Comparison of ENCODE assay signal across 1 cellular context in the genomic region with DNA sequence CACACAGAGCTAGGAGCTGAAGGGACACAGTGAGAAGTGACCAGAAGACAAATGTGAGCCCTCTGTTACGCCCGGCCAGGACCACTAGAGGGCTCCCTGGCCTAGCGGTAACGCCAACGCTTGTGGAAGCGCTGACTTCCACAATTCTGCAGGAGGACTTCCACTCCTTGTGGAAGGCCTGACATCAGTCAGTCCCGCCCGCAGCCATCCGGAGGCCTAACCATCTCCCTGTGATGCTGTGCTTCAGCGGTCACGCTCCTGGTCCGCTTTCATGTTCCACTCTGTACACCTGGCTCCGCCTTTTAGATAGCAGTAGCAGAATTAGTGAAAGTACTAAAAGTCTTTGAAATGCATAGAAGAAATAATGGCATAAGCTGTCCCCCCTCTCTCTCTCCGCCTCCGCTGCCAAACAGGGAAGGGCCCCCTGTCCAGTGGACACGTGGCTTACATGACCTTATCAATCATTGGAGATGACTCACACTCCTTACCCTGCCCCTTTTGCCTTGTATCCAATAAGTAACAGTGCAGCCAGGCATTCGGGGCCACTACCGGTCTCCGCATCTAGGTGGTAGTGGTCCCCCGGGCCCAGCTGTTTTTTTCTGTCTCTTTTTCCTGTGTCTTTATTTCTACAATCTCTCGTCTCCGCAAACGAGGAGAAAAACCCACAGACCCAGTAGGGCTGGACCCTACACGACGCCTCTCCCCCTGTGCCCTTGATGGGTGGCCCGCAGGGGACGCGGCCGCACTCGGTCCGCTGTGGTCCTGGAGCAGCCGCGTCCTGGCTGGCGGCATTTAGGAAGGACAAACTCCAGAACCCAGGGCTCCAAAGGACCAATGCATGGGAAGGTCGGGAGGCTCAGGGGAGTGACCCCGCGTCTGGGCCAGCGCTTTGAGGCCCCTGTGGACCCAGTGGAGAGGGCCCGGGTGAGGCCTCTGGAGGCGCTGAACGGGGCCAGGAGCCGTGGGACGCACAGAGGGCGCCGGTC.
A peak's percentile ranks its signal among the peaks of the same experiment; 100 is the strongest.
TF ChIP-seq lines count a peak whose summit lies in the region.

No MANE protein-coding gene starts in this region.

TF ChIP-seq in HEK293, 187 proteins besides CTCF, POLR2A, EP300 and RAD21 (continued from another document and continues in another):
- TF ChIP-seq KLF17 (tag by site-specific recombination; IDR thresholded peaks at IDR 0.05) (0 out of 2 replicates have a peak, but pooled peaks have one; percentile 36), ZNF335 (tag by site-specific recombination; conservative IDR thresholded peaks at IDR 0.05) (no peak), IKZF3 (tag by site-specific recombination; IDR thresholded peaks at IDR 0.05) (peak; percentile 96), ZFP3 (tag by site-specific recombination; IDR thresholded peaks at IDR 0.05; ENCODE audit: low read depth) (no peak), ZNF596 (tag by site-specific recombination; IDR thresholded peaks at IDR 0.05) (no peak), ZNF843 (tag by site-specific recombination; IDR thresholded peaks at IDR 0.05) (no peak), ZEB2 (tag by site-specific recombination; IDR thresholded peaks at IDR 0.05) (peak; percentile 54; the same call in 1 of the 2 replicates), ZNF416 (tag by site-specific recombination; IDR thresholded peaks at IDR 0.05) (no peak), ZSCAN5A (tag by site-specific recombination; IDR thresholded peaks at IDR 0.05) (no peak), ZNF510 (tag by site-specific recombination; IDR thresholded peaks at IDR 0.05; ENCODE audit: insufficient replicate concordance) (no peak), BCL6B (tag by site-specific recombination; IDR thresholded peaks at IDR 0.05) (no peak), ZBTB7A (tag by site-specific recombination; IDR thresholded peaks at IDR 0.05; ENCODE audit: low read depth) (no peak), ZNF202 (tag by site-specific recombination; IDR thresholded peaks at IDR 0.05; ENCODE audit: borderline replicate concordance) (no peak), HOXC10 (CRISPR knock-in tag; IDR thresholded peaks at IDR 0.05) (no peak), GLIS2 (tag by site-specific recombination; IDR thresholded peaks at IDR 0.05) (peak; percentile 36; the same call in 1 of the 2 replicates), ZFP37 (tag by site-specific recombination; IDR thresholded peaks at IDR 0.05) (no peak), ZNF423 (tag by site-specific recombination; IDR thresholded peaks at IDR 0.05) (no peak), GLIS1 (tag by site-specific recombination; IDR thresholded peaks at IDR 0.05) (no peak), ZNF157 (tag by site-specific recombination; IDR thresholded peaks at IDR 0.05) (no peak), ZNF223 (tag by site-specific recombination; IDR thresholded peaks at IDR 0.05) (no peak), ZNF354C (tag by site-specific recombination; IDR thresholded peaks at IDR 0.05; ENCODE audit: borderline replicate concordance, low read depth) (no peak), ZNF629 (tag by site-specific recombination; IDR thresholded peaks at IDR 0.05) (0 out of 2 replicates have a peak, but pooled peaks have one; percentile 35), ZNF473 (tag by site-specific recombination; IDR thresholded peaks at IDR 0.05) (no peak), ZNF391 (tag by site-specific recombination; IDR thresholded peaks at IDR 0.05; ENCODE audit: borderline replicate concordance, low read depth) (0 out of 2 replicates have a peak, but pooled peaks have one; percentile 31), KLF9 (tag by site-specific recombination; IDR thresholded peaks at IDR 0.05; ENCODE audit: low read depth) (no peak), KLF1 (tag by site-specific recombination; IDR thresholded peaks at IDR 0.05) (no peak), ZNF792 (tag by site-specific recombination; IDR thresholded peaks at IDR 0.05) (no peak), ZNF426 (tag by site-specific recombination; IDR thresholded peaks at IDR 0.05) (no peak), ZNF175 (tag by site-specific recombination; IDR thresholded peaks at IDR 0.05) (no peak), HOXD13 (CRISPR knock-in tag; IDR thresholded peaks at IDR 0.05; ENCODE audit: borderline replicate concordance) (no peak), ZNF624 (tag by site-specific recombination; IDR thresholded peaks at IDR 0.05) (no peak), ZNF23 (tag by site-specific recombination; IDR thresholded peaks at IDR 0.05; ENCODE audit: borderline replicate concordance) (no peak), BCL11B (tag by site-specific recombination; IDR thresholded peaks at IDR 0.05; ENCODE audit: low read depth) (no peak), ZNF214 (tag by site-specific recombination; IDR thresholded peaks at IDR 0.05; ENCODE audit: borderline replicate concordance) (no peak), ZNF2 (tag by site-specific recombination; IDR thresholded peaks at IDR 0.05) (peak; percentile 58; the same call in 1 of the 2 replicates), ZNF530 (tag by site-specific recombination; IDR thresholded peaks at IDR 0.05; ENCODE audit: low read depth) (no peak), ZNF362 (tag by site-specific recombination; IDR thresholded peaks at IDR 0.05) (no peak), ZNF24 (tag by site-specific recombination; IDR thresholded peaks at IDR 0.05) (0 out of 2 replicates have a peak, but pooled peaks have one; percentile 46), ZNF544 (tag by site-specific recombination; IDR thresholded peaks at IDR 0.05) (no peak), ZNF558 (tag by site-specific recombination; IDR thresholded peaks at IDR 0.05) (no peak), ZNF768 (tag by site-specific recombination; IDR thresholded peaks at IDR 0.05) (peak; percentile 5; the same call in 1 of the 2 replicates), ZNF112 (tag by site-specific recombination; IDR thresholded peaks at IDR 0.05) (no peak), ZNF621 (tag by site-specific recombination; IDR thresholded peaks at IDR 0.05) (no peak), ZNF660 (tag by site-specific recombination; IDR thresholded peaks at IDR 0.05) (peak; percentile 88), ZNF341 (tag by site-specific recombination; IDR thresholded peaks at IDR 0.05; ENCODE audit: low read depth) (no peak), ZNF654 (tag by site-specific recombination; IDR thresholded peaks at IDR 0.05; ENCODE audit: low read depth) (peak; percentile 97), ZNF555 (tag by site-specific recombination; conservative IDR thresholded peaks at IDR 0.05) (no peak), ZSCAN30 (tag by site-specific recombination; IDR thresholded peaks at IDR 0.05) (peak; percentile 79), ZNF48 (tag by site-specific recombination; IDR thresholded peaks at IDR 0.05) (no peak), EGR2 (tag by site-specific recombination; IDR thresholded peaks at IDR 0.05; ENCODE audit: low read depth) (peak; percentile 62), ZNF560 (tag by site-specific recombination; IDR thresholded peaks at IDR 0.05; ENCODE audit: borderline replicate concordance) (no peak)
- TF ChIP-seq, protein P1, sequence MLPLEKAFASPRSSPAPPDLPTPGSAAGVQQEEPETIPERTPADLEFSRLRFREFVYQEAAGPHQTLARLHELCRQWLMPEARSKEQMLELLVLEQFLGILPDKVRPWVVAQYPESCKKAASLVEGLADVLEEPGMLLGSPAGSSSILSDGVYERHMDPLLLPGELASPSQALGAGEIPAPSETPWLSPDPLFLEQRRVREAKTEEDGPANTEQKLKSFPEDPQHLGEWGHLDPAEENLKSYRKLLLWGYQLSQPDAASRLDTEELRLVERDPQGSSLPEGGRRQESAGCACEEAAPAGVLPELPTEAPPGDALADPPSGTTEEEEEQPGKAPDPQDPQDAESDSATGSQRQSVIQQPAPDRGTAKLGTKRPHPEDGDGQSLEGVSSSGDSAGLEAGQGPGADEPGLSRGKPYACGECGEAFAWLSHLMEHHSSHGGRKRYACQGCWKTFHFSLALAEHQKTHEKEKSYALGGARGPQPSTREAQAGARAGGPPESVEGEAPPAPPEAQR (tag by site-specific recombination; IDR thresholded peaks at IDR 0.05): no peak
- TF ChIP-seq, protein P2, sequence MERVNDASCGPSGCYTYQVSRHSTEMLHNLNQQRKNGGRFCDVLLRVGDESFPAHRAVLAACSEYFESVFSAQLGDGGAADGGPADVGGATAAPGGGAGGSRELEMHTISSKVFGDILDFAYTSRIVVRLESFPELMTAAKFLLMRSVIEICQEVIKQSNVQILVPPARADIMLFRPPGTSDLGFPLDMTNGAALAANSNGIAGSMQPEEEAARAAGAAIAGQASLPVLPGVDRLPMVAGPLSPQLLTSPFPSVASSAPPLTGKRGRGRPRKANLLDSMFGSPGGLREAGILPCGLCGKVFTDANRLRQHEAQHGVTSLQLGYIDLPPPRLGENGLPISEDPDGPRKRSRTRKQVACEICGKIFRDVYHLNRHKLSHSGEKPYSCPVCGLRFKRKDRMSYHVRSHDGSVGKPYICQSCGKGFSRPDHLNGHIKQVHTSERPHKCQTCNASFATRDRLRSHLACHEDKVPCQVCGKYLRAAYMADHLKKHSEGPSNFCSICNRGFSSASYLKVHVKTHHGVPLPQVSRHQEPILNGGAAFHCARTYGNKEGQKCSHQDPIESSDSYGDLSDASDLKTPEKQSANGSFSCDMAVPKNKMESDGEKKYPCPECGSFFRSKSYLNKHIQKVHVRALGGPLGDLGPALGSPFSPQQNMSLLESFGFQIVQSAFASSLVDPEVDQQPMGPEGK (tag by site-specific recombination; IDR thresholded peaks at IDR 0.05): no peak
- TF ChIP-seq, protein P3, sequence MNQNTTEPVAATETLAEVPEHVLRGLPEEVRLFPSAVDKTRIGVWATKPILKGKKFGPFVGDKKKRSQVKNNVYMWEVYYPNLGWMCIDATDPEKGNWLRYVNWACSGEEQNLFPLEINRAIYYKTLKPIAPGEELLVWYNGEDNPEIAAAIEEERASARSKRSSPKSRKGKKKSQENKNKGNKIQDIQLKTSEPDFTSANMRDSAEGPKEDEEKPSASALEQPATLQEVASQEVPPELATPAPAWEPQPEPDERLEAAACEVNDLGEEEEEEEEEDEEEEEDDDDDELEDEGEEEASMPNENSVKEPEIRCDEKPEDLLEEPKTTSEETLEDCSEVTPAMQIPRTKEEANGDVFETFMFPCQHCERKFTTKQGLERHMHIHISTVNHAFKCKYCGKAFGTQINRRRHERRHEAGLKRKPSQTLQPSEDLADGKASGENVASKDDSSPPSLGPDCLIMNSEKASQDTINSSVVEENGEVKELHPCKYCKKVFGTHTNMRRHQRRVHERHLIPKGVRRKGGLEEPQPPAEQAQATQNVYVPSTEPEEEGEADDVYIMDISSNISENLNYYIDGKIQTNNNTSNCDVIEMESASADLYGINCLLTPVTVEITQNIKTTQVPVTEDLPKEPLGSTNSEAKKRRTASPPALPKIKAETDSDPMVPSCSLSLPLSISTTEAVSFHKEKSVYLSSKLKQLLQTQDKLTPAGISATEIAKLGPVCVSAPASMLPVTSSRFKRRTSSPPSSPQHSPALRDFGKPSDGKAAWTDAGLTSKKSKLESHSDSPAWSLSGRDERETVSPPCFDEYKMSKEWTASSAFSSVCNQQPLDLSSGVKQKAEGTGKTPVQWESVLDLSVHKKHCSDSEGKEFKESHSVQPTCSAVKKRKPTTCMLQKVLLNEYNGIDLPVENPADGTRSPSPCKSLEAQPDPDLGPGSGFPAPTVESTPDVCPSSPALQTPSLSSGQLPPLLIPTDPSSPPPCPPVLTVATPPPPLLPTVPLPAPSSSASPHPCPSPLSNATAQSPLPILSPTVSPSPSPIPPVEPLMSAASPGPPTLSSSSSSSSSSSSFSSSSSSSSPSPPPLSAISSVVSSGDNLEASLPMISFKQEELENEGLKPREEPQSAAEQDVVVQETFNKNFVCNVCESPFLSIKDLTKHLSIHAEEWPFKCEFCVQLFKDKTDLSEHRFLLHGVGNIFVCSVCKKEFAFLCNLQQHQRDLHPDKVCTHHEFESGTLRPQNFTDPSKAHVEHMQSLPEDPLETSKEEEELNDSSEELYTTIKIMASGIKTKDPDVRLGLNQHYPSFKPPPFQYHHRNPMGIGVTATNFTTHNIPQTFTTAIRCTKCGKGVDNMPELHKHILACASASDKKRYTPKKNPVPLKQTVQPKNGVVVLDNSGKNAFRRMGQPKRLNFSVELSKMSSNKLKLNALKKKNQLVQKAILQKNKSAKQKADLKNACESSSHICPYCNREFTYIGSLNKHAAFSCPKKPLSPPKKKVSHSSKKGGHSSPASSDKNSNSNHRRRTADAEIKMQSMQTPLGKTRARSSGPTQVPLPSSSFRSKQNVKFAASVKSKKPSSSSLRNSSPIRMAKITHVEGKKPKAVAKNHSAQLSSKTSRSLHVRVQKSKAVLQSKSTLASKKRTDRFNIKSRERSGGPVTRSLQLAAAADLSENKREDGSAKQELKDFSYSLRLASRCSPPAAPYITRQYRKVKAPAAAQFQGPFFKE (tag by site-specific recombination; IDR thresholded peaks at IDR 0.05; ENCODE audit: borderline replicate concordance): no peak
